9 cellular contexts compared by ENCODE assay signal in genomic region chr3:186220886-186221285, GRCh38.
DNase-seq lines count a peak whose midpoint lies in the region; ATAC-seq and TF ChIP-seq lines count a peak whose summit lies in the region.
"Had no signal": no experiment of that assay in that cellular context is flagged by ENCODE, and none has a peak within 500 bp of the region (broad histone marks: within the 10 kb centered on the region; RNA-seq: fewer than 3 reads in every experiment).

No MANE protein-coding gene starts in this region.

- dilution Hi-C loops in mammary epithelial cell (cut with HindIII; ENCODE audit: low sequenced_read_pairs), result no loop called here

- H3K9me3 ChIP-seq in mammary epithelial cell (replicated peaks; ENCODE audit: insufficient read depth, low read length) (no peaks in the 10 kb centered on the region), right atrium auricular region (no peaks in the 10 kb centered on the region), psoas muscle (no peaks in the 10 kb centered on the region)

- H3K27me3 ChIP-seq in mammary epithelial cell (ENCODE audit: insufficient read depth, low read length) (no peaks in the 10 kb centered on the region), right atrium auricular region (no peaks in the 10 kb centered on the region), psoas muscle (ENCODE audit: insufficient read depth in 3 of 3, low read length in 2 of 3) (no peaks in the 10 kb centered on the region)

- intact Hi-C loops in mammary epithelial cell (cut with micrococcal nuclease) (no loop called here), psoas muscle (cut with DNase I) (loop anchor here in 1 of 2 donors (2.0 kb wide), 1 partner anchor 112 kb away; the partner anchor contains the start of gene ETV5)

- H2AFZ ChIP-seq in mammary epithelial cell (ENCODE audit: low read depth, low read length), result no peak overlapping the region

- no peak overlapping the region for H3K9ac ChIP-seq in mammary epithelial cell (ENCODE audit: insufficient read depth, low read length)

- H3K27ac ChIP-seq in mammary epithelial cell (ENCODE audit: insufficient read depth, low read depth, low read length), result no peak overlapping the region
- peak overlapping the region; percentile 71 to 72 for H3K27ac ChIP-seq in right atrium auricular region
- peak overlapping the region; percentile 90 for H3K27ac ChIP-seq in psoas muscle

- H4K20me1 ChIP-seq in mammary epithelial cell (ENCODE audit: insufficient read depth, low read length), result no peaks in the 10 kb centered on the region

- TF ChIP-seq CTCF in mammary epithelial cell (conservative IDR thresholded peaks at IDR 0.05 in 1 of 2, IDR thresholded peaks at IDR 0.05 in 1 of 2; ENCODE audit: extremely low read depth in 1 of 2, insufficient read depth in 1 of 2, low read depth in 1 of 2, low read length in 2 of 2) (peak; percentile 15 to 40), right atrium auricular region (IDR thresholded peaks at IDR 0.05) (peak in 1 of 2 donors; percentile 46), psoas muscle (IDR thresholded peaks at IDR 0.05) (peak; percentile 23)

- H3K36me3 ChIP-seq in mammary epithelial cell (ENCODE audit: insufficient read depth, low read length) (no peaks in the 10 kb centered on the region), right atrium auricular region (no peaks in the 10 kb centered on the region), psoas muscle (ENCODE audit: insufficient read depth in 1 of 2, low read depth in 1 of 2) (no peaks in the 10 kb centered on the region)

- no peak overlapping the region for H3K27ac Mint-ChIP-seq in T-cell
- H3K27ac Mint-ChIP-seq: activated naive CD8-positive, alpha-beta T cell had no signal

- H3K4me1 ChIP-seq in mammary epithelial cell (ENCODE audit: insufficient read depth, low read length) (peaks cover 6% of the 10 kb centered on the region), right atrium auricular region (peaks cover 0 to 31% of the 10 kb centered on the region in 2 donors), psoas muscle (peaks cover 86% of the 10 kb centered on the region)

- WGBS in mammary epithelial cell (ENCODE audit: low coverage, missing lambda C conversion rate), result 33% methylated on average over 8 of the region's 8 CpGs
- WGBS in psoas muscle, 3 donors, result 13 to 30% (median 20%) methylated on average over 8 of the region's 8 CpGs

- H3K36me3 Mint-ChIP-seq in T-cell, result no peaks in the 10 kb centered on the region
- H3K36me3 Mint-ChIP-seq: activated naive CD8-positive, alpha-beta T cell had no signal

- DNase-seq in mammary epithelial cell, result no peak
- no peak for DNase-seq in right atrium auricular region (ENCODE audit: low spot score)
- peak; percentile 67 to 83 for DNase-seq in psoas muscle
- no peak for DNase-seq in NCI-H510A (lab: John Stamatoyannopoulos, UW)
- no peak for DNase-seq in germinal center (ENCODE audit: low spot score)
- no peak for DNase-seq in T-cell

- no peak overlapping the region for H3K4me3 ChIP-seq in mammary epithelial cell (replicated peaks in 1 of 3; ENCODE audit: insufficient read depth in 1 of 3, low read depth in 2 of 3, low read length in 3 of 3)
- H3K4me3 ChIP-seq in right atrium auricular region, result no peak overlapping the region
- H3K4me3 ChIP-seq in psoas muscle, result no peak overlapping the region

- TF ChIP-seq RAD21 in Ishikawa (IDR thresholded peaks at IDR 0.05; ENCODE audit: low read depth), result peak; percentile 32; the same call in 1 of the 2 replicates

- no TSS peak for BruUV-seq in mammary epithelial cell (replicated peaks; lab: Mats Ljungman, UMichigan)

- no peaks in the 10 kb centered on the region for H3K9me3 Mint-ChIP-seq in T-cell

- POLR2A ChIA-PET in T-cell (lab: Charles Lee), result no interaction called here

- peaks cover 6 to 15% of the 10 kb centered on the region in 2 donors for H3K27me3 Mint-ChIP-seq in T-cell

- H3K79me2 ChIP-seq in mammary epithelial cell (ENCODE audit: insufficient read depth, low read length), result no peaks in the 10 kb centered on the region

- in situ Hi-C loops in mammary epithelial cell (cut with MboI; ENCODE audit: low sequenced_read_pairs in 2 of 2), result no loop called here

- no peak for TF ChIP-seq EP300 in Ishikawa (IDR thresholded peaks at IDR 0.05; ENCODE audit: borderline replicate concordance)

- CTCF ChIA-PET in mammary epithelial cell (lab: Charles Lee; ENCODE audit: low non-redundant PET) (no interaction called here), T-cell (lab: Charles Lee) (interaction anchor here in 1 of 2 donors (0.7 kb wide), 1 partner anchor 349 kb away, joined by 3 read pairs; the partner anchor contains the start of gene DNAJB11)

- H3K4me1 Mint-ChIP-seq in T-cell, result peaks cover 0 to 3% (median 2%) of the 10 kb centered on the region in 3 donors

- H3K4me3 Mint-ChIP-seq in T-cell, result no peak overlapping the region
- H3K4me3 Mint-ChIP-seq: activated naive CD8-positive, alpha-beta T cell had no signal

- ATAC-seq in psoas muscle (peak; percentile 76 to 83 (median 81)), HG03460 (IDR thresholded peaks at IDR 0.05; ENCODE audit: unreplicated experiment) (no peak), T-cell (replicated peaks in 1 of 4) (no peak)

- H3K4me2 ChIP-seq in mammary epithelial cell (ENCODE audit: insufficient read depth, low read depth, low read length), result no peak overlapping the region

TF ChIP-seq in Ishikawa, 13 proteins besides CTCF, POLR2A, EP300 and RAD21:
- no peak for TF ChIP-seq TAF1 (IDR thresholded peaks at IDR 0.05; ENCODE audit: low read depth)
- no peak for TF ChIP-seq MAX (IDR thresholded peaks at IDR 0.05)
TF ChIP-seq in Ishikawa: peak in this region for 0.

Comparison
In these comparisons a context has a peak if more than half of its experiments do, and no peak if none do; other contexts are left out.
1. DNase-seq: peak in psoas muscle (2 of 2); none in mammary epithelial cell (single experiment), right atrium auricular region (single experiment), NCI-H510A (single experiment), germinal center (single experiment) and T-cell (0 of 34).
2. ATAC-seq: peak in psoas muscle (4 of 4); none in HG03460 (single experiment) and T-cell (0 of 4).